ENCODE assay signal across 9 cellular contexts in genomic region chr20:44738779-44739477, GRCh38. TPM values are rescaled to one million over a fixed set of nuclear protein-coding genes. Genes with fewer than 3 reads are reported as not detected.
DNase-seq lines count a peak whose midpoint lies in the region; ATAC-seq and TF ChIP-seq lines count a peak whose summit lies in the region.
"Had no signal": no experiment of that assay in that cellular context is flagged by ENCODE, and none has a peak within 500 bp of the region (broad histone marks: within the 10 kb centered on the region; RNA-seq: fewer than 3 reads in every experiment).

No MANE protein-coding gene starts in this region.

- H3K9me3 ChIP-seq in MM.1S (replicated peaks; ENCODE audit: insufficient read depth, low read length) (no peaks in the 10 kb centered on the region), mammary epithelial cell (replicated peaks; ENCODE audit: insufficient read depth, low read length) (no peaks in the 10 kb centered on the region)

- H3K36me3 ChIP-seq in MM.1S (replicated peaks; ENCODE audit: insufficient read depth, low read length) (no peaks in the 10 kb centered on the region), mammary epithelial cell (ENCODE audit: insufficient read depth, low read length) (no peaks in the 10 kb centered on the region)

- dilution Hi-C loops in mammary epithelial cell (cut with HindIII; ENCODE audit: low sequenced_read_pairs) = loop anchor here (5.0 kb wide), 2 partner anchors 47 to 123 kb away; no protein-coding TSS in a partner anchor

- in situ Hi-C loops in mammary epithelial cell (cut with MboI; ENCODE audit: low sequenced_read_pairs in 2 of 2) = no loop called here

- H3K27ac ChIP-seq in MM.1S (ENCODE audit: low read length) = no peak overlapping the region
- H3K27ac ChIP-seq in mammary epithelial cell (ENCODE audit: insufficient read depth, low read depth, low read length) = no peak overlapping the region

- DNase-seq in NCI-H2081 (lab: John Stamatoyannopoulos, UW) = peak; percentile 48 to 70
- no peak for DNase-seq in NCI-H2081 treated with DMSO at 0.1 percent for 48 hours (lab: John Stamatoyannopoulos, UW)
- peak; percentile 77 for DNase-seq in MM.1S
- peak; percentile 73 for DNase-seq in mammary epithelial cell
- peak; percentile 93 for DNase-seq in inferior parietal cortex (ENCODE audit: extremely low spot score)
- peak; percentile 39 for DNase-seq in stimulated activated naive B cell treated with anti-CD40 and anti-IgM and Interleukin-4, amounts not matched to agents 10 μg/mL and 1 μg/mL and 100 μg/mL, for 72 hours

- H3K27ac Mint-ChIP-seq in stimulated activated naive B cell treated with anti-CD40 and anti-IgM and Interleukin-4, amounts not matched to agents 10 μg/mL and 1 μg/mL and 100 μg/mL, for 72 hours = no peak overlapping the region

- intact Hi-C loops in mammary epithelial cell (cut with micrococcal nuclease) = loop anchor here (10.0 kb wide), 2 partner anchors 244 to 524 kb away; partner anchors contain the start of gene OSER1

- no peaks in the 10 kb centered on the region for H3K79me2 ChIP-seq in MM.1S (ENCODE audit: low read length)
- no peaks in the 10 kb centered on the region for H3K79me2 ChIP-seq in mammary epithelial cell (ENCODE audit: insufficient read depth, low read length)

- ATAC-seq in SK-N-SH treated with all-trans-retinoic acid at 6 μM for 48 hours (peak; percentile 83), GM19467 (IDR thresholded peaks at IDR 0.05; ENCODE audit: unreplicated experiment) (no peak)
- peak; percentile 65 to 73 for ATAC-seq in stimulated activated naive B cell treated with anti-CD40 and anti-IgM and Interleukin-4, amounts not matched to agents 10 μg/mL and 1 μg/mL and 100 μg/mL, for 72 hours (replicated peaks)

- no peak for TF ChIP-seq CTCF in MM.1S (IDR thresholded peaks at IDR 0.05; ENCODE audit: low read length)
- TF ChIP-seq CTCF in mammary epithelial cell (conservative IDR thresholded peaks at IDR 0.05 in 1 of 2, IDR thresholded peaks at IDR 0.05 in 1 of 2; ENCODE audit: extremely low read depth in 1 of 2, insufficient read depth in 1 of 2, low read depth in 1 of 2, low read length in 2 of 2) = no peak

- peaks cover 20 to 25% of the 10 kb centered on the region in 2 donors for H3K27me3 Mint-ChIP-seq in stimulated activated naive B cell treated with anti-CD40 and anti-IgM and Interleukin-4, amounts not matched to agents 10 μg/mL and 1 μg/mL and 100 μg/mL, for 72 hours

- H3K9me2 ChIP-seq in MM.1S (replicated peaks; ENCODE audit: insufficient read depth, low read length) = no peaks in the 10 kb centered on the region

- H3K4me1 Mint-ChIP-seq in stimulated activated naive B cell treated with anti-CD40 and anti-IgM and Interleukin-4, amounts not matched to agents 10 μg/mL and 1 μg/mL and 100 μg/mL, for 72 hours = peaks cover 5 to 11% of the 10 kb centered on the region in 2 donors

- BruUV-seq in mammary epithelial cell (replicated peaks; lab: Mats Ljungman, UMichigan) = no TSS peak

- H3K4me2 ChIP-seq in MM.1S (ENCODE audit: low read depth, low read length) (peak overlapping the region; percentile 16; the same call in 1 of the 2 replicates), mammary epithelial cell (ENCODE audit: insufficient read depth, low read depth, low read length) (no peak overlapping the region)

- no peak overlapping the region for H3K4me3 Mint-ChIP-seq in stimulated activated naive B cell treated with anti-CD40 and anti-IgM and Interleukin-4, amounts not matched to agents 10 μg/mL and 1 μg/mL and 100 μg/mL, for 72 hours

- no peaks in the 10 kb centered on the region for H3F3A ChIP-seq in MM.1S (ENCODE audit: insufficient read depth, low read length)

- H3K9me3 Mint-ChIP-seq in stimulated activated naive B cell treated with anti-CD40 and anti-IgM and Interleukin-4, amounts not matched to agents 10 μg/mL and 1 μg/mL and 100 μg/mL, for 72 hours = peaks cover 9 to 11% of the 10 kb centered on the region in 2 donors

- CTCF ChIA-PET in mammary epithelial cell (lab: Charles Lee; ENCODE audit: low non-redundant PET) = interaction anchor here (0.6 to 0.7 kb wide), 2 partner anchors 9 to 16 kb away, joined by 3 to 4 read pairs; no protein-coding TSS in a partner anchor

- H3K9ac ChIP-seq in MM.1S (ENCODE audit: low read length) = no peak overlapping the region
- no peak overlapping the region for H3K9ac ChIP-seq in mammary epithelial cell (ENCODE audit: insufficient read depth, low read length)

- 48% methylated on average over 7 of the region's 7 CpGs for WGBS in mammary epithelial cell (ENCODE audit: low coverage, missing lambda C conversion rate)

- H4K20me1 ChIP-seq in MM.1S (ENCODE audit: insufficient read depth, low read length) = no peaks in the 10 kb centered on the region
- no peaks in the 10 kb centered on the region for H4K20me1 ChIP-seq in mammary epithelial cell (ENCODE audit: insufficient read depth, low read length)

- H3K4me1 ChIP-seq in MM.1S (ENCODE audit: low read length) = peaks cover 3% of the 10 kb centered on the region; the same call in 1 of the 2 replicates
- peaks cover 4% of the 10 kb centered on the region for H3K4me1 ChIP-seq in mammary epithelial cell (ENCODE audit: insufficient read depth, low read length)

- H3K36me3 Mint-ChIP-seq in stimulated activated naive B cell treated with anti-CD40 and anti-IgM and Interleukin-4, amounts not matched to agents 10 μg/mL and 1 μg/mL and 100 μg/mL, for 72 hours = peaks cover 6 to 9% of the 10 kb centered on the region in 2 donors

- H3K27me3 ChIP-seq in MM.1S (replicated peaks; ENCODE audit: insufficient read depth, low read length) = peaks cover 23% of the 10 kb centered on the region; the same call in 1 of the 2 replicates
- no peaks in the 10 kb centered on the region for H3K27me3 ChIP-seq in mammary epithelial cell (ENCODE audit: insufficient read depth, low read length)

- peak overlapping the region; percentile 36; the same call in 1 of the 2 replicates for H3K4me3 ChIP-seq in MM.1S (ENCODE audit: low read length)
- H3K4me3 ChIP-seq in mammary epithelial cell (replicated peaks in 1 of 3; ENCODE audit: insufficient read depth in 1 of 3, low read depth in 2 of 3, low read length in 3 of 3) = no peak overlapping the region

- H2AFZ ChIP-seq in MM.1S (ENCODE audit: low read length) (0 out of 2 replicates have a peak overlapping the region, but pooled peaks have one; percentile 31), mammary epithelial cell (ENCODE audit: low read depth, low read length) (no peak overlapping the region)

TF ChIP-seq in SK-N-SH treated with all-trans-retinoic acid at 6 μM for 48 hours, 23 proteins besides CTCF, POLR2A, EP300 and RAD21:
- TF ChIP-seq ZFP3 (CRISPR knock-in tag; IDR thresholded peaks at IDR 0.05) (no peak), CSDC2 (CRISPR knock-in tag; IDR thresholded peaks at IDR 0.05) (no peak)
TF ChIP-seq in SK-N-SH treated with all-trans-retinoic acid at 6 μM for 48 hours: peak in this region for 0.

RNA-seq across cellular contexts. Expression of gene KCNK15, which starts 6.7 kb away (rescaled TPM):
- 1 to 10 TPM in 1 of 2 donors, under 1 TPM in 1; 0.31 to 1.0 TPM for total RNA-seq in mammary epithelial cell
- 0.40 TPM for polyA plus RNA-seq in mammary epithelial cell
- polyA minus RNA-seq in mammary epithelial cell = not detected
- polyA plus RNA-seq: AG04450 had no signal

RNA-seq across cellular contexts. Expression of gene CCN5, which starts 23.8 kb away (rescaled TPM):
- total RNA-seq in mammary epithelial cell = under 1 TPM in 1 of 2 donors, not detected in 1; 0.67 TPM
- polyA plus RNA-seq in mammary epithelial cell = not detected
- not detected for polyA minus RNA-seq in mammary epithelial cell
